20 cellular contexts compared by ENCODE assay signal in genomic region chr11:27913650-27914049, GRCh38.
DNase-seq lines count a peak whose midpoint lies in the region; ATAC-seq, FAIRE-seq and TF ChIP-seq lines count a peak whose summit lies in the region.
"Had no signal": no experiment of that assay in that cellular context is flagged by ENCODE, and none has a peak within 500 bp of the region (broad histone marks: within the 10 kb centered on the region; RNA-seq: fewer than 3 reads in every experiment).

No MANE protein-coding gene starts in this region.

- no peaks in the 10 kb centered on the region for H3K79me2 ChIP-seq in HepG2 (ENCODE audit: insufficient read depth, low read length)
- H3K79me2 ChIP-seq in fibroblast of lung (ENCODE audit: control insufficient read depth, insufficient read depth, low read length) = no peaks in the 10 kb centered on the region

- WGBS in HepG2 (ENCODE audit: low lambda C conversion rate) = 0% methylated on average over 3 of the region's 3 CpGs
- 26% methylated on average over 3 of the region's 3 CpGs for WGBS in right lobe of liver (ENCODE audit: insufficient coverage, low coverage, low lambda C conversion rate, missing lambda C conversion rate)

- in situ Hi-C loops in HepG2 (cut with HindIII; ENCODE audit: extremely low pct_ligation_motif_present, low pct_unique_long_range_greater_than_20kb) = no loop called here

- H2AFZ ChIP-seq in HepG2 (ENCODE audit: low read length) (no peak overlapping the region), fibroblast of lung (ENCODE audit: low read length) (no peak overlapping the region)

- TF ChIP-seq CTCF in HepG2 (CRISPR knock-in tag; IDR thresholded peaks at IDR 0.05) = no peak
- TF ChIP-seq CTCF in right lobe of liver (IDR thresholded peaks at IDR 0.05) = no peak
- TF ChIP-seq CTCF in fibroblast of lung (conservative IDR thresholded peaks at IDR 0.05 in 1 of 2, IDR thresholded peaks at IDR 0.05 in 1 of 2; ENCODE audit: low read depth in 1 of 2, low read length in 2 of 2) = no peak
- no peak for TF ChIP-seq CTCF in Calu3 (IDR thresholded peaks at IDR 0.05; ENCODE audit: unreplicated experiment)
- TF ChIP-seq CTCF in nephron progenitor cell (IDR thresholded peaks at IDR 0.05) = no peak

- DNase-seq in HepG2 (ENCODE audit: low spot score) (no peak), right lobe of liver (no peak), RPMI7951 (ENCODE audit: low read depth) (peak; percentile 96), fibroblast of lung (ENCODE audit: low read depth in 2 of 2) (peak; percentile 30 to 83), Calu3 (no peak), nephron progenitor cell (no peak), hypothalamus (lab: John Stamatoyannopoulos, UW) (no peak), GDM1 (lab: John Stamatoyannopoulos, UW) (no peak)
- DNase-seq: activated CD4-positive, alpha-beta T cell treated with anti-CD3 and anti-CD28 coated beads, Interleukin-2, amount 50 U/mL, for 4 hours; activated naive CD8-positive, alpha-beta T cell treated with anti-CD3 and anti-CD28 coated beads, Interleukin-2, amount 10 ng/mL, durations not matched to agents 7 days and 5 days; activated T-cell treated with anti-CD3 and anti-CD28 coated beads, Interleukin-2, amount 50 U/mL, for 48 hours; GF-D8; head of caudate nucleus; kidney; midbrain; NCI-H146 had no signal

- TF ChIP-seq RAD21 in HepG2 (CRISPR knock-in tag; IDR thresholded peaks at IDR 0.05) = no peak

- H3K4me1 ChIP-seq in HepG2 (ENCODE audit: insufficient read depth, low read length) (no peaks in the 10 kb centered on the region), right lobe of liver (no peaks in the 10 kb centered on the region), fibroblast of lung (ENCODE audit: control insufficient read depth, extremely low read depth, insufficient read depth, low read length) (peaks cover 2% of the 10 kb centered on the region)

- no peaks in the 10 kb centered on the region for H4K20me1 ChIP-seq in HepG2 (ENCODE audit: insufficient read depth, low read length)
- H4K20me1 ChIP-seq in fibroblast of lung (ENCODE audit: control insufficient read depth, extremely low read depth, insufficient read depth, low read length) = no peaks in the 10 kb centered on the region

- FAIRE-seq in HepG2 (lab: Jason Lieb, UNC) = no peak
- FAIRE-seq: A204.1, kidney had no signal

- H3K4me3 ChIP-seq in HepG2 (replicated peaks in 1 of 3; ENCODE audit: insufficient read depth in 1 of 3, low read depth in 2 of 3, low read length in 3 of 3) = no peak overlapping the region
- H3K4me3 ChIP-seq in right lobe of liver = no peak overlapping the region
- no peak overlapping the region for H3K4me3 ChIP-seq in fibroblast of lung (replicated peaks in 1 of 4; ENCODE audit: control extremely low read depth in 1 of 4, insufficient read depth in 1 of 4, low read depth in 3 of 4, low read length in 4 of 4)
- H3K4me3 ChIP-seq: SK-N-MC had no signal

- H3K4me3 Mint-ChIP-seq in Calu3 (ENCODE audit: low read depth, unreplicated experiment) = no peak overlapping the region
- H3K4me3 Mint-ChIP-seq in nephron progenitor cell = no peak overlapping the region
- H3K4me3 Mint-ChIP-seq: activated naive CD8-positive, alpha-beta T cell treated with anti-CD3 and anti-CD28 coated beads, Interleukin-2, amount 10 ng/mL, durations not matched to agents 7 days and 5 days; stimulated activated memory B cell treated with anti-CD40 and anti-IgM and Interleukin-4, amounts not matched to agents 10 μg/mL and 1 μg/mL and 100 μg/mL, for 72 hours; type B pancreatic cell had no signal

- CTCF ChIA-PET in HepG2 (lab: Yijun Ruan, JAX; ENCODE audit: low intra/inter-chr PET ratio, low total read pairs) = no interaction called here
- CTCF ChIA-PET in Calu3 (lab: Charles Lee) = interaction anchor here (1.2 kb wide), 1 partner anchor 21 kb away, joined by 3 read pairs; no protein-coding TSS in a partner anchor

- intact Hi-C loops in HepG2 (cut with micrococcal nuclease; ENCODE audit: unreplicated experiment) (no loop called here), right lobe of liver (cut with DNase I) (no loop called here), Calu3 (cut with micrococcal nuclease; ENCODE audit: unreplicated experiment) (no loop called here)

- ATAC-seq in HepG2 = no peak
- no peak for ATAC-seq in right lobe of liver
- ATAC-seq: stimulated activated memory B cell treated with anti-CD40 and anti-IgM and Interleukin-4, amounts not matched to agents 10 μg/mL and 1 μg/mL and 100 μg/mL, for 72 hours had no signal

- H3K27me3 Mint-ChIP-seq in Calu3 (ENCODE audit: unreplicated experiment) (peaks cover 33% of the 10 kb centered on the region), nephron progenitor cell (ENCODE audit: low read depth, poor library complexity) (no peaks in the 10 kb centered on the region)
- H3K27me3 Mint-ChIP-seq: activated naive CD8-positive, alpha-beta T cell treated with anti-CD3 and anti-CD28 coated beads, Interleukin-2, amount 10 ng/mL, durations not matched to agents 7 days and 5 days; stimulated activated memory B cell treated with anti-CD40 and anti-IgM and Interleukin-4, amounts not matched to agents 10 μg/mL and 1 μg/mL and 100 μg/mL, for 72 hours had no signal

- H3K27ac Mint-ChIP-seq in Calu3 (ENCODE audit: unreplicated experiment) (no peak overlapping the region), nephron progenitor cell (no peak overlapping the region)
- H3K27ac Mint-ChIP-seq: activated naive CD8-positive, alpha-beta T cell treated with anti-CD3 and anti-CD28 coated beads, Interleukin-2, amount 10 ng/mL, durations not matched to agents 7 days and 5 days; stimulated activated memory B cell treated with anti-CD40 and anti-IgM and Interleukin-4, amounts not matched to agents 10 μg/mL and 1 μg/mL and 100 μg/mL, for 72 hours; type B pancreatic cell had no signal

- H3K9me3 Mint-ChIP-seq in Calu3 (ENCODE audit: low read depth, unreplicated experiment) (no peaks in the 10 kb centered on the region), nephron progenitor cell (no peaks in the 10 kb centered on the region)
- H3K9me3 Mint-ChIP-seq: activated naive CD8-positive, alpha-beta T cell treated with anti-CD3 and anti-CD28 coated beads, Interleukin-2, amount 10 ng/mL, durations not matched to agents 7 days and 5 days; stimulated activated memory B cell treated with anti-CD40 and anti-IgM and Interleukin-4, amounts not matched to agents 10 μg/mL and 1 μg/mL and 100 μg/mL, for 72 hours; type B pancreatic cell had no signal

- H3K36me3 Mint-ChIP-seq in Calu3 (ENCODE audit: insufficient read depth, unreplicated experiment) (no peaks in the 10 kb centered on the region), nephron progenitor cell (ENCODE audit: low read depth) (no peaks in the 10 kb centered on the region)
- H3K36me3 Mint-ChIP-seq: activated naive CD8-positive, alpha-beta T cell treated with anti-CD3 and anti-CD28 coated beads, Interleukin-2, amount 10 ng/mL, durations not matched to agents 7 days and 5 days; stimulated activated memory B cell treated with anti-CD40 and anti-IgM and Interleukin-4, amounts not matched to agents 10 μg/mL and 1 μg/mL and 100 μg/mL, for 72 hours; type B pancreatic cell had no signal

- H3K9me3 ChIP-seq in HepG2 (ENCODE audit: low read length) = no peaks in the 10 kb centered on the region
- no peaks in the 10 kb centered on the region for H3K9me3 ChIP-seq in right lobe of liver
- no peaks in the 10 kb centered on the region for H3K9me3 ChIP-seq in fibroblast of lung (ENCODE audit: control insufficient read depth, insufficient read depth, low read depth, low read length)

- no peak overlapping the region for H3K9ac ChIP-seq in HepG2 (ENCODE audit: insufficient read depth, low read depth, low read length)
- H3K9ac ChIP-seq in fibroblast of lung (ENCODE audit: insufficient read depth, low read length) = no peak overlapping the region

- POLR2A ChIA-PET in HepG2 (lab: Yijun Ruan, JAX) = no interaction called here

- H3K4me2 ChIP-seq in HepG2 (ENCODE audit: low read depth, low read length) (no peak overlapping the region), fibroblast of lung (ENCODE audit: extremely low read depth, insufficient read depth, low read length) (no peak overlapping the region)

- no peak overlapping the region for H3K27ac ChIP-seq in HepG2 (ENCODE audit: extremely low read length, insufficient read depth, low read length)
- no peak overlapping the region for H3K27ac ChIP-seq in right lobe of liver
- H3K27ac ChIP-seq in fibroblast of lung (ENCODE audit: insufficient read depth, low read length) = no peak overlapping the region
- H3K27ac ChIP-seq: SK-N-MC had no signal

- H3K4me1 Mint-ChIP-seq in Calu3 (ENCODE audit: low read depth, unreplicated experiment) = no peaks in the 10 kb centered on the region
- H3K4me1 Mint-ChIP-seq in nephron progenitor cell = peaks cover 10% of the 10 kb centered on the region
- H3K4me1 Mint-ChIP-seq: activated naive CD8-positive, alpha-beta T cell treated with anti-CD3 and anti-CD28 coated beads, Interleukin-2, amount 10 ng/mL, durations not matched to agents 7 days and 5 days; stimulated activated memory B cell treated with anti-CD40 and anti-IgM and Interleukin-4, amounts not matched to agents 10 μg/mL and 1 μg/mL and 100 μg/mL, for 72 hours had no signal

- H3K27me3 ChIP-seq in HepG2 (ENCODE audit: control insufficient read depth in 1 of 2, insufficient read depth in 2 of 2, low read length in 2 of 2) (no peaks in the 10 kb centered on the region; a peak in 1 of 5 replicates), right lobe of liver (no peaks in the 10 kb centered on the region), fibroblast of lung (ENCODE audit: control insufficient read depth, insufficient read depth, low read length) (no peaks in the 10 kb centered on the region)

- H3K36me3 ChIP-seq in HepG2 (replicated peaks in 1 of 2; ENCODE audit: control insufficient read depth in 1 of 2, insufficient read depth in 2 of 2, low read length in 2 of 2) (no peaks in the 10 kb centered on the region), right lobe of liver (no peaks in the 10 kb centered on the region), fibroblast of lung (ENCODE audit: control insufficient read depth, insufficient read depth, low read length) (no peaks in the 10 kb centered on the region)

- no TSS peak for BruUV-seq in HepG2 (replicated peaks; lab: Mats Ljungman, UMichigan)
- no TSS peak for BruUV-seq in Calu3 (replicated peaks; lab: Mats Ljungman, UMichigan)

- TF ChIP-seq POLR2A in HepG2 (IDR thresholded peaks at IDR 0.05; ENCODE audit: insufficient read depth in 1 of 2, low read depth in 2 of 2, low read length in 2 of 2) (no peak), right lobe of liver (IDR thresholded peaks at IDR 0.05) (no peak)

- no peak for TF ChIP-seq EP300 in HepG2 (IDR thresholded peaks at IDR 0.05; ENCODE audit: low read depth in 2 of 2, low read length in 2 of 2)
- no peak for TF ChIP-seq EP300 in HepG2 (CRISPR knock-in tag; IDR thresholded peaks at IDR 0.05; ENCODE audit: borderline replicate concordance)

TF ChIP-seq in HepG2, 621 proteins besides CTCF, POLR2A, EP300 and RAD21 (continues in another document):
- no peak for TF ChIP-seq TAF1 (CRISPR knock-in tag; IDR thresholded peaks at IDR 0.05)

Comparison
In these comparisons a context has a peak if more than half of its experiments do, and no peak if none do; other contexts are left out.
1. DNase-seq: peak in RPMI7951 (single experiment) and fibroblast of lung (2 of 2); none in HepG2 (single experiment), right lobe of liver (0 of 3), Calu3 (single experiment), nephron progenitor cell (single experiment), hypothalamus (0 of 51) and GDM1 (single experiment).